In the genomic region with DNA sequence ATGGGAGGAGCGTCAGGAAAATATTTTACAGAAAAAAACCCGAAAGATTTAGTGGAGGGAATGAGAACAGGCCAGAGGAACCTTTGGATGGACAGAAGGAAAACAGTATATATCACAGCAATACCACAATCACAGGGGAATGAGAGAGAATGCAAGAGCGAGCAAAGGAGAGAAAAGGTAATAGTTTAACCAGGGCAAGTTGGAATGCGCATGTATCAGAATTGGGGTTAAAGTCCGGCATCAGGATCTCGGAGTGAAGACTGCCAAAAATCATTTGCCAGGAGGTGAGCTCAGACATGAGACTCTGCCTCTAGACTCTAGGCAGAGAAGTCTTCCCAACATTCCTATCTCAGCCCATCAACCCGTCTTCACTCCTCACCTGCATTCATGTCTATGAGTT, we compare ENCODE assay signal across 11 cellular contexts. TPM values are rescaled to one million over a fixed set of nuclear protein-coding genes. Genes with fewer than 3 reads are reported as not detected.
DNase-seq lines count a peak whose midpoint lies in the region; ATAC-seq and TF ChIP-seq lines count a peak whose summit lies in the region.
"Had no signal": no experiment of that assay in that cellular context is flagged by ENCODE, and none has a peak within 500 bp of the region (broad histone marks: within the 10 kb centered on the region; RNA-seq: fewer than 3 reads in every experiment).

No MANE protein-coding gene starts in this region.

- H3K4ac ChIP-seq in IMR-90 (ENCODE audit: low read depth, low read length): peak overlapping the region; percentile 39
- H3K4ac ChIP-seq in mesendoderm (ENCODE audit: low read depth, low read length): no peak overlapping the region

- H4K20me1 ChIP-seq in IMR-90 (ENCODE audit: insufficient read depth, low read length): no peaks in the 10 kb centered on the region

- H3K4me2 ChIP-seq in IMR-90 (ENCODE audit: low read depth, low read length) (peak overlapping the region; percentile 58), mesendoderm (ENCODE audit: low read length) (no peak overlapping the region)

- H2BK5ac ChIP-seq in IMR-90 (ENCODE audit: low read depth, low read length, poor library complexity, severe bottlenecking): peak overlapping the region; percentile 61
- no peak overlapping the region for H2BK5ac ChIP-seq in mesendoderm (ENCODE audit: low read length)

- H3K14ac ChIP-seq in IMR-90 (replicated peaks; ENCODE audit: low read depth, low read length): peak overlapping the region; percentile 53; the same call in 1 of the 2 replicates

- peaks cover 77% of the 10 kb centered on the region for H3K4me1 Mint-ChIP-seq in brain

- no peaks in the 10 kb centered on the region for H3K9me3 Mint-ChIP-seq in brain
- H3K9me3 Mint-ChIP-seq: naive B cell had no signal

- TF ChIP-seq POLR2A in IMR-90 (IDR thresholded peaks at IDR 0.05; ENCODE audit: low read depth, low read length): no peak

- peaks cover 9% of the 10 kb centered on the region for H3K9me1 ChIP-seq in IMR-90 (ENCODE audit: insufficient read depth, low read length)

- in situ Hi-C loops in IMR-90 (cut with MboI; ENCODE audit: low sequenced_read_pairs): no loop called here

- intact Hi-C loops in IMR-90 (cut with micrococcal nuclease): loop anchor here (2.0 kb wide), 1 partner anchor 95 kb away; a partner anchor contains a TSS

- H3K23ac ChIP-seq in IMR-90 (ENCODE audit: low read depth, low read length) (peak overlapping the region; percentile 54; the same call in 1 of the 2 replicates), mesendoderm (ENCODE audit: low read length) (no peak overlapping the region)

- H3K36me3 ChIP-seq in IMR-90 (ENCODE audit: control insufficient read depth, insufficient read depth, low read length) (no peaks in the 10 kb centered on the region; the same call in none of the 2 replicates), mesendoderm (ENCODE audit: control insufficient read depth, insufficient read depth, low read length) (peaks cover 9% of the 10 kb centered on the region), stomach smooth muscle (ENCODE audit: control insufficient read depth in 2 of 2, insufficient read depth in 2 of 2, low read length in 2 of 2) (peaks cover 0 to 15% of the 10 kb centered on the region in 2 donors)

- H3K56ac ChIP-seq in IMR-90 (ENCODE audit: extremely low read depth, insufficient read depth, low read length) (0 out of 2 replicates have a peak overlapping the region, but pooled peaks have one; percentile 25), mesendoderm (ENCODE audit: low read length) (peak overlapping the region; percentile 61)

- H2AK5ac ChIP-seq in IMR-90 (ENCODE audit: low read depth, low read length): peak overlapping the region; percentile 26; the same call in 1 of the 2 replicates
- H2AK5ac ChIP-seq in mesendoderm (ENCODE audit: low read length): no peak overlapping the region

- CTCF ChIA-PET in IMR-90 (lab: Yijun Ruan, JAX): interaction anchor here (1.2 to 3.8 kb wide), 6 partner anchors 12 to 113 kb away, joined by 3 to 24 read pairs (median 18); a partner anchor contains a TSS

- H3K79me1 ChIP-seq in IMR-90 (ENCODE audit: low read depth in 1 of 2, low read length in 2 of 2) (peaks cover 0 to 27% of the 10 kb centered on the region in 2 experiments; a peak in 2 of 4 replicates), mesendoderm (ENCODE audit: low read length) (peaks cover 5% of the 10 kb centered on the region)

- H2BK120ac ChIP-seq in IMR-90 (ENCODE audit: low read depth, low read length) (peak overlapping the region; percentile 70), mesendoderm (ENCODE audit: low read depth, low read length) (no peak overlapping the region)

- H3K27me3 ChIP-seq in IMR-90 (ENCODE audit: control insufficient read depth, insufficient read depth, low read length) (no peaks in the 10 kb centered on the region), mesendoderm (ENCODE audit: insufficient read depth, low read length, poor library complexity) (no peaks in the 10 kb centered on the region), stomach smooth muscle (ENCODE audit: control insufficient read depth in 1 of 2, insufficient read depth in 2 of 2, low read length in 2 of 2) (no peaks in the 10 kb centered on the region)

- peaks cover 62% of the 10 kb centered on the region for H3K36me3 Mint-ChIP-seq in brain

- no peak overlapping the region for H2AFZ ChIP-seq in IMR-90 (replicated peaks; ENCODE audit: low read length, poor library complexity)

- H3K4me1 ChIP-seq in IMR-90 (ENCODE audit: control insufficient read depth, insufficient read depth, low read length): peaks cover 36% of the 10 kb centered on the region
- H3K4me1 ChIP-seq in mesendoderm (ENCODE audit: control insufficient read depth, low read depth, low read length): peaks cover 3% of the 10 kb centered on the region
- H3K4me1 ChIP-seq in stomach smooth muscle (ENCODE audit: control insufficient read depth, insufficient read depth, low read length): peaks cover 35% of the 10 kb centered on the region

- H2BK15ac ChIP-seq in IMR-90 (ENCODE audit: low read depth, low read length) (no peak overlapping the region; the same call in 2 of the 3 replicates), mesendoderm (replicated peaks; ENCODE audit: low read depth) (no peak overlapping the region)

- peak overlapping the region in 4 of 5 experiments; percentile 99 for H3K27ac Mint-ChIP-seq in brain

- H3K9me3 ChIP-seq in IMR-90 (ENCODE audit: control insufficient read depth, insufficient read depth, low read length) (no peaks in the 10 kb centered on the region), stomach smooth muscle (ENCODE audit: control insufficient read depth in 2 of 2, low read length in 2 of 2) (no peaks in the 10 kb centered on the region)

- peak overlapping the region; percentile 83; the same call in 1 of the 2 replicates for H3K27ac ChIP-seq in IMR-90 (ENCODE audit: insufficient read depth, low read length)
- H3K27ac ChIP-seq in mesendoderm (ENCODE audit: low read depth, low read length): no peak overlapping the region
- peak overlapping the region; percentile 67 for H3K27ac ChIP-seq in stomach smooth muscle (ENCODE audit: low read length)

- TF ChIP-seq CTCF in IMR-90 (conservative IDR thresholded peaks at IDR 0.05; ENCODE audit: low read depth, low read length): no peak
- no peak for TF ChIP-seq CTCF in brain (conservative IDR thresholded peaks at IDR 0.05)

- H4K5ac ChIP-seq in IMR-90 (ENCODE audit: low read depth, low read length) (peak overlapping the region; percentile 54), mesendoderm (ENCODE audit: low read length) (no peak overlapping the region)

- H3K4me3 ChIP-seq in IMR-90 (ENCODE audit: insufficient read depth, low read depth, low read length): no peak overlapping the region
- H3K4me3 ChIP-seq in mesendoderm (ENCODE audit: low read length): no peak overlapping the region
- peak overlapping the region in 1 of 2 donors; percentile 8 for H3K4me3 ChIP-seq in stomach smooth muscle (ENCODE audit: low read length in 2 of 2)

- peak overlapping the region; percentile 54; the same call in 1 of the 2 replicates for H4K91ac ChIP-seq in IMR-90 (ENCODE audit: insufficient read depth, low read depth, low read length)

- H3K18ac ChIP-seq in IMR-90 (ENCODE audit: low read depth, low read length) (peak overlapping the region; percentile 53), mesendoderm (ENCODE audit: low read length) (no peak overlapping the region)

- dilution Hi-C loops in IMR-90 (cut with HindIII; ENCODE audit: low sequenced_read_pairs, unreplicated experiment): no loop called here

- 80% methylated on average over 3 of the region's 7 CpGs; no CpG with 5 or more reads in 1 of the 2 experiments for WGBS in IMR-90 (ENCODE audit: extremely low coverage in 2 of 2, insufficient read length in 1 of 2), 2 experiments
- no CpG with 5 or more reads among the region's 7 CpGs for WGBS in mesendoderm (ENCODE audit: extremely low coverage, insufficient coverage, low lambda C conversion rate)

- DNase-seq in IMR-90 (no peak), mesendoderm (no peak), NCI-H1436 treated with DMSO at 0.1 percent for 48 hours (lab: John Stamatoyannopoulos, UW) (no peak)
- DNase-seq: activated CD4-positive, alpha-beta T cell treated with anti-CD3 and anti-CD28 coated beads for 48 hours; amygdala; naive B cell; NCI-H2081 treated with DMSO at 0.1 percent for 48 hours had no signal

- H2BK20ac ChIP-seq in IMR-90 (ENCODE audit: low read depth, low read length): peak overlapping the region; percentile 66

- no TSS peak for BruUV-seq in IMR-90 (replicated peaks; lab: Mats Ljungman, UMichigan)

- H2AK9ac ChIP-seq in IMR-90 (replicated peaks; ENCODE audit: low read depth, low read length, poor library complexity): no peak overlapping the region

- H3K9ac ChIP-seq in IMR-90 (ENCODE audit: low read depth, low read length) (peak overlapping the region; percentile 35), mesendoderm (ENCODE audit: low read length) (no peak overlapping the region), stomach smooth muscle (ENCODE audit: low read length in 2 of 2) (no peak overlapping the region)

- TF ChIP-seq RAD21 in IMR-90 (IDR thresholded peaks at IDR 0.05; ENCODE audit: low read length): no peak

- ATAC-seq in IMR-90 (ENCODE audit: low read depth) (no peak), GM18498 (IDR thresholded peaks at IDR 0.05; ENCODE audit: unreplicated experiment) (no peak), HG03460 (IDR thresholded peaks at IDR 0.05; ENCODE audit: unreplicated experiment) (no peak)

- H4K8ac ChIP-seq in IMR-90 (ENCODE audit: low read depth in 2 of 2, low read length in 2 of 2) (peak overlapping the region in 1 of 2 experiments; percentile 69; a peak in 1 of 4 replicates), mesendoderm (ENCODE audit: low read depth, low read length) (no peak overlapping the region)

- no peaks in the 10 kb centered on the region for H3K79me2 ChIP-seq in mesendoderm (ENCODE audit: control insufficient read depth, insufficient read depth, low read length)

- no peaks in the 10 kb centered on the region for H3K27me3 Mint-ChIP-seq in brain
- H3K27me3 Mint-ChIP-seq: naive B cell had no signal

- peak overlapping the region in 2 of 5 experiments; percentile 74 to 78 for H3K4me3 Mint-ChIP-seq in brain

- POLR2A ChIA-PET in IMR-90 (lab: Charles Lee; ENCODE audit: unreplicated experiment): no interaction called here

RNA-seq across cellular contexts. Expression of a gene that starts 36.8 kb away (rescaled TPM):
- total RNA-seq in IMR-90 (2012; rRNA removed): 2.5 and 2.9 TPM in 2 replicates
- polyA plus RNA-seq in IMR-90 (2012; rRNA removed) (3.8 TPM in 2 replicates), brain (ENCODE audit: insufficient read depth, low read depth, low replicate concordance) (4.3 TPM)
- 2.5 and 3.2 TPM in 2 replicates for polyA plus RNA-seq in IMR-90 (2012; cell fraction: cytosol; rRNA removed)
- 11.1 and 15.3 TPM in 2 replicates for polyA plus RNA-seq in IMR-90 (2012; cell fraction: nucleus; rRNA removed; ENCODE audit: low replicate concordance)
- polyA plus RNA-seq in mesendoderm (2013, experiment 1 of 2): 0.08 TPM
- 0.11 TPM for polyA plus RNA-seq in mesendoderm (2013, experiment 2 of 2)

RNA-seq across cellular contexts. Expression of a gene that starts 40.8 kb away (rescaled TPM):
- total RNA-seq in IMR-90 (2012; rRNA removed): 1.1 and 1.6 TPM in 2 replicates
- polyA plus RNA-seq in IMR-90 (2012; rRNA removed): 0.60 and 0.65 TPM in 2 replicates
- polyA plus RNA-seq in IMR-90 (2012; cell fraction: cytosol; rRNA removed): 0.12 and 0.24 TPM in 2 replicates
- polyA plus RNA-seq in IMR-90 (2012; cell fraction: nucleus; rRNA removed; ENCODE audit: low replicate concordance): 4.4 and 5.1 TPM in 2 replicates
- polyA plus RNA-seq in brain (ENCODE audit: insufficient read depth, low read depth, low replicate concordance): 31.8 TPM
- polyA plus RNA-seq in mesendoderm (2013, experiment 1 of 2): 2.0 TPM
- 1.8 TPM for polyA plus RNA-seq in mesendoderm (2013, experiment 2 of 2)

RNA-seq across cellular contexts. Expression of a gene that starts 49.9 kb away (rescaled TPM):
- total RNA-seq in IMR-90 (2012; rRNA removed): 21.1 and 21.9 TPM in 2 replicates
- 58.9 and 72.1 TPM in 2 replicates for polyA plus RNA-seq in IMR-90 (2012; rRNA removed)
- 70.3 and 79.6 TPM in 2 replicates for polyA plus RNA-seq in IMR-90 (2012; cell fraction: cytosol; rRNA removed)
- 18.5 and 26.3 TPM in 2 replicates for polyA plus RNA-seq in IMR-90 (2012; cell fraction: nucleus; rRNA removed; ENCODE audit: low replicate concordance)
- 246 TPM for polyA plus RNA-seq in brain (ENCODE audit: insufficient read depth, low read depth, low replicate concordance)
- 24.0 TPM for polyA plus RNA-seq in mesendoderm (2013, experiment 1 of 2)
- polyA plus RNA-seq in mesendoderm (2013, experiment 2 of 2): 23.6 TPM
